13 cellular contexts compared by ENCODE assay signal in the genomic region with DNA sequence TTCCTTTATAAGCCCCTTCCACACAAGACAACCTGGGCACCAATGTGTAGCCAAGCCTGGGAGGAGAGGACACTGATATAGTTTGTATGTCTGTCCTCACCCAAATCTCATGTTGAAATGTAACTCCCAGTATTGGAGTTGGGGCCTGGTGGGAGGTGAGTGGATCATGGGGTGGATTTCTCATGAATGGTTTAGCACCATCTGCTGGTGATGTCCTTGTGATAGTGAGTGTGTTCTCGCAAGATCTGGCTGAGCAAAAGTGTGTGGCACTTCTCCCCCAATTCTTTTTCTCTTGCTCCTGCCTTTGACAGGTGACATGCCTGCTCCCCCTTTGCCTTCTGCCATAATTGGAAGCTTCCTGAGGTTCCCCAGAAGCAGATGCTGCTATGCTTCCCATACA.
DNase-seq lines count a peak whose midpoint lies in the region; ATAC-seq and TF ChIP-seq lines count a peak whose summit lies in the region.
"Had no signal": no experiment of that assay in that cellular context is flagged by ENCODE, and none has a peak within 500 bp of the region (broad histone marks: within the 10 kb centered on the region; RNA-seq: fewer than 3 reads in every experiment).

No MANE protein-coding gene starts in this region.

- H3K4me3 ChIP-seq in choroid plexus epithelial cell (ENCODE audit: low read depth, low read length), result no peak overlapping the region
- H3K4me3 ChIP-seq: Peyer's patch had no signal

- TF ChIP-seq CTCF in choroid plexus epithelial cell (conservative IDR thresholded peaks at IDR 0.05; ENCODE audit: low read depth, low read length) (peak; percentile 9), progenitor cell of endocrine pancreas (IDR thresholded peaks at IDR 0.05; ENCODE audit: unreplicated experiment) (peak; percentile 18)

- ATAC-seq in GM21737 (IDR thresholded peaks at IDR 0.05; ENCODE audit: unreplicated experiment), result no peak

- H3K36me3 Mint-ChIP-seq in progenitor cell of endocrine pancreas (ENCODE audit: insufficient read depth), result no peaks in the 10 kb centered on the region

- no peak overlapping the region for H3K4me3 Mint-ChIP-seq in progenitor cell of endocrine pancreas (ENCODE audit: low read depth)
- H3K4me3 Mint-ChIP-seq: activated T-helper 1 cell treated with anti-CD3 and anti-CD28 coated beads, Interleukin-12 subunit alpha, Interleukin-12 subunit beta, Interleukin-2, Interleukin-4 antibody, amounts not matched to agents 30 ng/mL and 10 ng/mL and 1 ng/mL, durations not matched to agents 14 hours and 24 hours and 36 hours had no signal

- no peak overlapping the region for H3K27ac Mint-ChIP-seq in progenitor cell of endocrine pancreas
- H3K27ac Mint-ChIP-seq: activated T-helper 1 cell treated with anti-CD3 and anti-CD28 coated beads, Interleukin-12 subunit alpha, Interleukin-12 subunit beta, Interleukin-2, Interleukin-4 antibody, amounts not matched to agents 30 ng/mL and 10 ng/mL and 1 ng/mL, durations not matched to agents 14 hours and 24 hours and 36 hours had no signal

- DNase-seq in SIG-M5 treated with dmso at 0.1 percent for 504 hours (lab: John Stamatoyannopoulos, UW; ENCODE audit: unreplicated experiment) (peak; percentile 31), SIG-M5 (lab: John Stamatoyannopoulos, UW) (no peak), NAMALWA (ENCODE audit: low spot score) (peak; percentile 48), choroid plexus epithelial cell (ENCODE audit: low read depth) (peak; percentile 14), progenitor cell of endocrine pancreas (ENCODE audit: low spot score, unreplicated experiment) (no peak), SKM-1 (lab: John Stamatoyannopoulos, UW; ENCODE audit: unreplicated experiment) (no peak), nucleus accumbens (lab: John Stamatoyannopoulos, UW) (no peak)
- DNase-seq: caudate nucleus; NCI-H1694 treated with DMSO at 0.1 percent for 48 hours; Peyer's patch; stimulated activated CD4-positive, alpha-beta T cell treated with anti-CD3 and anti-CD28 coated beads, Interleukin-4, amount 100 ng/mL, for 4 hours had no signal

- H3K27me3 Mint-ChIP-seq in progenitor cell of endocrine pancreas, result peaks cover 8% of the 10 kb centered on the region

- peaks cover 4% of the 10 kb centered on the region for H3K4me1 Mint-ChIP-seq in progenitor cell of endocrine pancreas (ENCODE audit: low read depth)

- H3K9me3 Mint-ChIP-seq in progenitor cell of endocrine pancreas (ENCODE audit: low read depth), result no peaks in the 10 kb centered on the region
- H3K9me3 Mint-ChIP-seq: activated T-helper 1 cell treated with anti-CD3 and anti-CD28 coated beads, Interleukin-12 subunit alpha, Interleukin-12 subunit beta, Interleukin-2, Interleukin-4 antibody, amounts not matched to agents 30 ng/mL and 10 ng/mL and 1 ng/mL, durations not matched to agents 14 hours and 24 hours and 36 hours had no signal

Comparison
In these comparisons a context has a peak if more than half of its experiments do, and no peak if none do; other contexts are left out.
1. DNase-seq: peak in SIG-M5 treated with dmso at 0.1 percent for 504 hours (single experiment), NAMALWA (single experiment) and choroid plexus epithelial cell (single experiment); none in SIG-M5 (single experiment), progenitor cell of endocrine pancreas (single experiment), SKM-1 (single experiment) and nucleus accumbens (0 of 56).